7 cellular contexts compared by ENCODE assay signal in genomic region chr11:61581931-61582330, GRCh38. TPM values are rescaled to one million over a fixed set of nuclear protein-coding genes. Genes with fewer than 3 reads are reported as not detected.
DNase-seq lines count a peak whose midpoint lies in the region; ATAC-seq, FAIRE-seq and TF ChIP-seq lines count a peak whose summit lies in the region.

No MANE protein-coding gene starts in this region.

- no peaks in the 10 kb centered on the region for H3K36me3 ChIP-seq in CD8-positive, alpha-beta T cell (ENCODE audit: insufficient read depth, low read length)
- H3K36me3 ChIP-seq in parathyroid adenoma (ENCODE audit: control insufficient read depth, insufficient read depth, low read length) = no peaks in the 10 kb centered on the region
- no peaks in the 10 kb centered on the region for H3K36me3 ChIP-seq in small intestine (ENCODE audit: control insufficient read depth in 2 of 2, insufficient read depth in 2 of 2, low read length in 2 of 2)

- POLR2A ChIA-PET in CD8-positive, alpha-beta T cell (lab: Charles Lee) = interaction anchor here (1.6 kb wide), 1 partner anchor 153 kb away, joined by 5 read pairs; the partner anchor contains the start of genes CPSF7 and SDHAF2

- 19 to 53% (median 20%) methylated on average over 2 of the region's 2 CpGs for WGBS in small intestine, 3 donors

- no peak for TF ChIP-seq CTCF in CD8-positive, alpha-beta T cell (IDR thresholded peaks at IDR 0.05)
- no peak for TF ChIP-seq CTCF in parathyroid adenoma (IDR thresholded peaks at IDR 0.05)

- H3K27ac Mint-ChIP-seq in CD8-positive, alpha-beta T cell = peak overlapping the region; percentile 33
- H3K27ac Mint-ChIP-seq in IgD-negative memory B cell = peak overlapping the region in 2 of 3 donors; percentile 72 to 86
- H3K27ac Mint-ChIP-seq in central memory CD8-positive, alpha-beta T cell (ENCODE audit: low read depth) = peak overlapping the region; percentile 86

- CTCF ChIA-PET in CD8-positive, alpha-beta T cell (lab: Charles Lee) = interaction anchor here (0.7 to 1.1 kb wide), 2 partner anchors 7 to 17 kb away, joined by 3 to 4 read pairs; no protein-coding TSS in a partner anchor

- no peak for DNase-seq in CD8-positive, alpha-beta T cell
- no peak for DNase-seq in central memory CD8-positive, alpha-beta T cell (ENCODE audit: low spot score in 2 of 2)
- DNase-seq in NCI-H446 treated with DMSO at 0.1 percent for 48 hours (lab: John Stamatoyannopoulos, UW) (no peak), small intestine (no peak), NCI-H69 (lab: John Stamatoyannopoulos, UW) (no peak)

- H3K9me3 Mint-ChIP-seq in CD8-positive, alpha-beta T cell = no peaks in the 10 kb centered on the region
- no peaks in the 10 kb centered on the region for H3K9me3 Mint-ChIP-seq in IgD-negative memory B cell
- H3K9me3 Mint-ChIP-seq in central memory CD8-positive, alpha-beta T cell = no peaks in the 10 kb centered on the region

- H3K27me3 ChIP-seq in CD8-positive, alpha-beta T cell (ENCODE audit: insufficient read depth, low read length) = peaks cover 13% of the 10 kb centered on the region
- H3K27me3 ChIP-seq in parathyroid adenoma (ENCODE audit: control insufficient read depth, insufficient read depth, low read length) (no peaks in the 10 kb centered on the region), small intestine (ENCODE audit: control insufficient read depth in 2 of 2, insufficient read depth in 2 of 2, low read length in 2 of 2) (peaks cover 2 to 18% of the 10 kb centered on the region in 2 donors)

- H3K9ac ChIP-seq in parathyroid adenoma = no peak overlapping the region

- H3K4me2 ChIP-seq in parathyroid adenoma (ENCODE audit: low read length) = peak overlapping the region; percentile 36

- intact Hi-C loops in CD8-positive, alpha-beta T cell (cut with DNase I, micrococcal nuclease) = loop anchor here (1.0 to 10.0 kb wide), 5 partner anchors 15 to 247 kb away; partner anchors contain the start of genes DDB1 (in 1 of the 2), FEN1 (in 1 of the 2), TKFC (in 1 of the 2) and TMEM258 (in 1 of the 2)

- no peaks in the 10 kb centered on the region for H3K9me3 ChIP-seq in CD8-positive, alpha-beta T cell (ENCODE audit: low read length)
- H3K9me3 ChIP-seq in parathyroid adenoma (ENCODE audit: control insufficient read depth, low read length) (no peaks in the 10 kb centered on the region), small intestine (ENCODE audit: control insufficient read depth, low read depth) (no peaks in the 10 kb centered on the region)

- peaks cover 15% of the 10 kb centered on the region for H3K4me1 Mint-ChIP-seq in CD8-positive, alpha-beta T cell (ENCODE audit: low read depth)
- peaks cover 0 to 7% (median 1%) of the 10 kb centered on the region in 3 donors for H3K4me1 Mint-ChIP-seq in IgD-negative memory B cell
- peaks cover 12% of the 10 kb centered on the region for H3K4me1 Mint-ChIP-seq in central memory CD8-positive, alpha-beta T cell

- H2AFZ ChIP-seq in parathyroid adenoma = peak overlapping the region; percentile 58

- ATAC-seq in CD8-positive, alpha-beta T cell = no peak
- no peak for ATAC-seq in central memory CD8-positive, alpha-beta T cell (replicated peaks; ENCODE audit: extremely low read depth, poor library complexity, severe bottlenecking)

- peak overlapping the region; percentile 86 for H3K4me3 Mint-ChIP-seq in CD8-positive, alpha-beta T cell
- H3K4me3 Mint-ChIP-seq in IgD-negative memory B cell = peak overlapping the region; percentile 52 to 92 (median 85)
- peak overlapping the region; percentile 80 for H3K4me3 Mint-ChIP-seq in central memory CD8-positive, alpha-beta T cell

- H3K4me1 ChIP-seq in CD8-positive, alpha-beta T cell (ENCODE audit: insufficient read depth, low read length) = peaks cover 14% of the 10 kb centered on the region
- H3K4me1 ChIP-seq in parathyroid adenoma (peaks cover 2% of the 10 kb centered on the region), small intestine (ENCODE audit: control insufficient read depth in 2 of 2, insufficient read depth in 1 of 2, low read depth in 1 of 2, low read length in 1 of 2) (peaks cover 2 to 3% of the 10 kb centered on the region in 2 donors)

- no peaks in the 10 kb centered on the region for H3K79me2 ChIP-seq in parathyroid adenoma

- H3K27me3 Mint-ChIP-seq in CD8-positive, alpha-beta T cell (ENCODE audit: low read depth) = peaks cover 36% of the 10 kb centered on the region
- H3K27me3 Mint-ChIP-seq in IgD-negative memory B cell = peaks cover 34% of the 10 kb centered on the region
- H3K27me3 Mint-ChIP-seq in central memory CD8-positive, alpha-beta T cell = peaks cover 66% of the 10 kb centered on the region

- H3K36me3 Mint-ChIP-seq in CD8-positive, alpha-beta T cell = no peaks in the 10 kb centered on the region
- H3K36me3 Mint-ChIP-seq in IgD-negative memory B cell = no peaks in the 10 kb centered on the region
- H3K36me3 Mint-ChIP-seq in central memory CD8-positive, alpha-beta T cell (ENCODE audit: insufficient read depth) = peaks cover 16% of the 10 kb centered on the region

- no peak overlapping the region for H3K27ac ChIP-seq in CD8-positive, alpha-beta T cell (ENCODE audit: low read depth, low read length)
- H3K27ac ChIP-seq in parathyroid adenoma (no peak overlapping the region), small intestine (ENCODE audit: low read depth in 1 of 2, low read length in 1 of 2) (no peak overlapping the region)

- no peak for FAIRE-seq in small intestine (lab: Jason Lieb, UNC)

- no peak overlapping the region for H3K4me3 ChIP-seq in CD8-positive, alpha-beta T cell (ENCODE audit: low read depth, low read length)
- no peak overlapping the region for H3K4me3 ChIP-seq in parathyroid adenoma (ENCODE audit: low read depth, low read length)
- H3K4me3 ChIP-seq in small intestine (ENCODE audit: low read depth in 1 of 2, low read length in 2 of 2) = no peak overlapping the region

RNA-seq across cellular contexts. Expression of gene SYT7, which starts 1.1 kb away (rescaled TPM):
- total RNA-seq in CD8-positive, alpha-beta T cell = not detected
- not detected for polyA plus RNA-seq in IgD-negative memory B cell
- 1 to 10 TPM in 1 of 3 donors, under 1 TPM in 2; 0.81 to 5.0 (median 0.89) TPM for polyA plus RNA-seq in small intestine

Comparison
In these comparisons a context has a peak if more than half of its experiments do, and no peak if none do; other contexts are left out.
1. H3K27ac Mint-ChIP-seq: peak in every context shown above with its lines; median percentile 86 in central memory CD8-positive, alpha-beta T cell; 79 in IgD-negative memory B cell; 33 in CD8-positive, alpha-beta T cell.